14 cellular contexts compared by ENCODE assay signal in the genomic region with DNA sequence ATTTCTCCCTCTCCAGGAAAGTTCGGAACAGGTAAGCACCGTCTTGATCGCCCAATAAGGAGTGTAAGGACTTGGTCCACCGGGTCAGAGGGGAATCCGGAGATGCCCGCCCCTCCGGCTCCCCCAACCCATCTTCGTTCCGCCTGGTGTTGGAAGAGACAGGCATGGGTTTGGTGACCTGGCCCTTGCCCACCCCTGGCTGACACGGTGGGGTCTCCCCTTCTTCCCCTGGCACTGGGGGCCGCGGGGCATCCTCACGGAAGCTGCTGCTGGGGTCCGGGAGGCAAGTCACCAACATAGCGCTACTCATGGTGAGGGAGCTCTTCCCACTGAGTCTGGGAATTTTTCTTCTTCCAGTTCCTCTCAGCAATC. TPM values are rescaled to one million over a fixed set of nuclear protein-coding genes. Genes with fewer than 3 reads are reported as not detected.
DNase-seq lines count a peak whose midpoint lies in the region; ATAC-seq, FAIRE-seq and TF ChIP-seq lines count a peak whose summit lies in the region.
"Had no signal": no experiment of that assay in that cellular context is flagged by ENCODE, and none has a peak within 500 bp of the region (broad histone marks: within the 10 kb centered on the region; RNA-seq: fewer than 3 reads in every experiment).

No MANE protein-coding gene starts in this region.

- no peak overlapping the region for H3K23ac ChIP-seq in mesendoderm (ENCODE audit: low read length)

- in situ Hi-C loops in HepG2 (cut with HindIII; ENCODE audit: extremely low pct_ligation_motif_present, low pct_unique_long_range_greater_than_20kb) (loop anchor here (5.0 kb wide), 2 partner anchors 234 to 429 kb away; no protein-coding TSS in a partner anchor), transverse colon (cut with MboI; ENCODE audit: low pct_ligation_motif_present in 1 of 4, low pct_unique_long_range_greater_than_20kb in 1 of 4, low sequenced_read_pairs in 3 of 4) (loop anchor here (10.0 to 25.0 kb wide), 6 partner anchors 143 to 604 kb away; no protein-coding TSS in a partner anchor)

- CTCF ChIA-PET in HepG2 (lab: Yijun Ruan, JAX; ENCODE audit: low intra/inter-chr PET ratio, low total read pairs) = no interaction called here

- H3K27me3 ChIP-seq in HepG2 (ENCODE audit: control insufficient read depth in 1 of 2, insufficient read depth in 2 of 2, low read length in 2 of 2) (no peaks in the 10 kb centered on the region; a peak in 1 of 5 replicates), right lobe of liver (no peaks in the 10 kb centered on the region), colonic mucosa (no peaks in the 10 kb centered on the region), mesendoderm (ENCODE audit: insufficient read depth, low read length, poor library complexity) (no peaks in the 10 kb centered on the region), transverse colon (no peaks in the 10 kb centered on the region)
- H3K27me3 ChIP-seq: neutrophil had no signal

- no peak overlapping the region for H3K4ac ChIP-seq in mesendoderm (ENCODE audit: low read depth, low read length)

- peaks cover 15 to 22% of the 10 kb centered on the region in 2 experiments for H3K36me3 ChIP-seq in HepG2 (replicated peaks in 1 of 2; ENCODE audit: control insufficient read depth in 1 of 2, insufficient read depth in 2 of 2, low read length in 2 of 2)
- H3K36me3 ChIP-seq in right lobe of liver = no peaks in the 10 kb centered on the region
- no peaks in the 10 kb centered on the region for H3K36me3 ChIP-seq in colonic mucosa
- peaks cover 7% of the 10 kb centered on the region for H3K36me3 ChIP-seq in mesendoderm (ENCODE audit: control insufficient read depth, insufficient read depth, low read length)
- H3K36me3 ChIP-seq in transverse colon = no peaks in the 10 kb centered on the region
- H3K36me3 ChIP-seq: BLaER1, neutrophil had no signal

- no peak for TF ChIP-seq POLR2A in HepG2 (IDR thresholded peaks at IDR 0.05; ENCODE audit: insufficient read depth in 1 of 2, low read depth in 2 of 2, low read length in 2 of 2)
- no peak for TF ChIP-seq POLR2A in right lobe of liver (IDR thresholded peaks at IDR 0.05)
- TF ChIP-seq POLR2A in transverse colon (IDR thresholded peaks at IDR 0.05) = no peak

- WGBS in HepG2 (ENCODE audit: low lambda C conversion rate) = 1% methylated on average over 7 of the region's 15 CpGs
- 67% methylated on average over 11 of the region's 15 CpGs for WGBS in right lobe of liver (ENCODE audit: insufficient coverage, low coverage, low lambda C conversion rate, missing lambda C conversion rate)
- no CpG with 5 or more reads among the region's 15 CpGs for WGBS in mesendoderm (ENCODE audit: extremely low coverage, insufficient coverage, low lambda C conversion rate)
- WGBS in transverse colon (ENCODE audit: low coverage in 1 of 2), 2 donors = 35 to 67% methylated on average over 3 to 15 of the region's 15 CpGs

- H4K20me1 ChIP-seq in HepG2 (ENCODE audit: insufficient read depth, low read length) = no peaks in the 10 kb centered on the region; the same call in none of the 2 replicates
- H4K20me1 ChIP-seq: BLaER1 had no signal

- H3K27ac ChIP-seq in HepG2 (ENCODE audit: extremely low read length, insufficient read depth, low read length) (peak overlapping the region; percentile 96), right lobe of liver (no peak overlapping the region), colonic mucosa (peak overlapping the region; percentile 45), mesendoderm (ENCODE audit: low read depth, low read length) (no peak overlapping the region), transverse colon (no peak overlapping the region)
- H3K27ac ChIP-seq: BLaER1, neutrophil had no signal

- FAIRE-seq in HepG2 (lab: Jason Lieb, UNC) = no peak

- H3K4me1 ChIP-seq in HepG2 (ENCODE audit: insufficient read depth, low read length) = peaks cover 17% of the 10 kb centered on the region
- peaks cover 0 to 14% (median 0%) of the 10 kb centered on the region in 4 donors for H3K4me1 ChIP-seq in right lobe of liver
- peaks cover 9% of the 10 kb centered on the region for H3K4me1 ChIP-seq in colonic mucosa
- H3K4me1 ChIP-seq in mesendoderm (ENCODE audit: control insufficient read depth, low read depth, low read length) = peaks cover 25% of the 10 kb centered on the region
- H3K4me1 ChIP-seq in transverse colon = peaks cover 7 to 33% (median 21%) of the 10 kb centered on the region in 4 donors

- H3K18ac ChIP-seq in mesendoderm (ENCODE audit: low read length) = peak overlapping the region; percentile 2

- H4K8ac ChIP-seq in mesendoderm (ENCODE audit: low read depth, low read length) = no peak overlapping the region

- H3K79me1 ChIP-seq in mesendoderm (ENCODE audit: low read length) = peaks cover 19% of the 10 kb centered on the region

- TF ChIP-seq RAD21 in HepG2 (CRISPR knock-in tag; IDR thresholded peaks at IDR 0.05) = no peak

- TF ChIP-seq EP300 in HepG2 (IDR thresholded peaks at IDR 0.05; ENCODE audit: low read depth in 2 of 2, low read length in 2 of 2) = no peak
- no peak for TF ChIP-seq EP300 in HepG2 (CRISPR knock-in tag; IDR thresholded peaks at IDR 0.05; ENCODE audit: borderline replicate concordance)
- no peak for TF ChIP-seq EP300 in transverse colon (IDR thresholded peaks at IDR 0.05; ENCODE audit: low read depth)

- H2BK120ac ChIP-seq in mesendoderm (ENCODE audit: low read depth, low read length) = no peak overlapping the region

- no peak for DNase-seq in HepG2 (ENCODE audit: low spot score)
- no peak for DNase-seq in right lobe of liver
- DNase-seq in colonic mucosa = peak; percentile 31
- DNase-seq in mesendoderm = no peak
- DNase-seq in transverse colon = no peak
- no peak for DNase-seq in GOT3 (lab: John Stamatoyannopoulos, UW)
- DNase-seq in stimulated activated CD4-positive, alpha-beta T cell treated with anti-CD3 and anti-CD28 coated beads, Interleukin-2, amount 100 ng/mL, for 48 hours = no peak
- DNase-seq: kidney glomerular epithelial cell, NCI-H1436, T1000 had no signal

- H2AK5ac ChIP-seq in mesendoderm (ENCODE audit: low read length) = no peak overlapping the region

- POLR2A ChIA-PET in HepG2 (lab: Yijun Ruan, JAX) = interaction anchor here (0.6 to 2.9 kb wide), 9 partner anchors 28 to 238 kb away, joined by 3 to 15 read pairs (median 4); no protein-coding TSS in a partner anchor

- H2AFZ ChIP-seq in HepG2 (ENCODE audit: low read length) = no peak overlapping the region

- ATAC-seq in HepG2 (no peak), right lobe of liver (no peak), HG02623 (IDR thresholded peaks at IDR 0.05; ENCODE audit: unreplicated experiment) (no peak)

- H3K4me3 ChIP-seq in HepG2 (replicated peaks in 1 of 3; ENCODE audit: insufficient read depth in 1 of 3, low read depth in 2 of 3, low read length in 3 of 3) (no peak overlapping the region; a peak in 1 of 6 replicates), right lobe of liver (no peak overlapping the region), colonic mucosa (peak overlapping the region; percentile 86), mesendoderm (ENCODE audit: low read length) (no peak overlapping the region), transverse colon (peak overlapping the region in 3 of 4 donors; percentile 86 to 99 (median 92))
- H3K4me3 ChIP-seq: BLaER1, coronary artery had no signal

- no TSS peak for BruUV-seq in HepG2 (replicated peaks; lab: Mats Ljungman, UMichigan)

- H4K5ac ChIP-seq in mesendoderm (ENCODE audit: low read length) = no peak overlapping the region

- H3K9me3 ChIP-seq in HepG2 (ENCODE audit: low read length) (no peaks in the 10 kb centered on the region), right lobe of liver (no peaks in the 10 kb centered on the region), colonic mucosa (no peaks in the 10 kb centered on the region), transverse colon (no peaks in the 10 kb centered on the region)
- H3K9me3 ChIP-seq: BLaER1, neutrophil had no signal

- peak overlapping the region; percentile 82 for H3K56ac ChIP-seq in mesendoderm (ENCODE audit: low read length)

- no peak overlapping the region for H2BK15ac ChIP-seq in mesendoderm (replicated peaks; ENCODE audit: low read depth)

- intact Hi-C loops in HepG2 (cut with micrococcal nuclease; ENCODE audit: unreplicated experiment) (loop anchor here (5.0 to 10.0 kb wide), 2 partner anchors 234 to 397 kb away; no protein-coding TSS in a partner anchor), right lobe of liver (cut with DNase I) (loop anchor here in 1 of 2 donors (5.0 kb wide), 1 partner anchor 101 kb away; no protein-coding TSS in a partner anchor), colonic mucosa (cut with DNase I) (loop anchor here (5.0 kb wide), 2 partner anchors 101 to 271 kb away; no protein-coding TSS in a partner anchor), transverse colon (cut with DNase I; ENCODE audit: low total_unique reads) (no loop called here)

- H3K4me2 ChIP-seq in HepG2 (ENCODE audit: low read depth, low read length) (no peak overlapping the region), mesendoderm (ENCODE audit: low read length) (peak overlapping the region; percentile 74)
- H3K4me2 ChIP-seq: BLaER1 had no signal

- H3K79me2 ChIP-seq in HepG2 (ENCODE audit: insufficient read depth, low read length) (no peaks in the 10 kb centered on the region), mesendoderm (ENCODE audit: control insufficient read depth, insufficient read depth, low read length) (peaks cover 36% of the 10 kb centered on the region)

- no peak for TF ChIP-seq CTCF in HepG2 (CRISPR knock-in tag; IDR thresholded peaks at IDR 0.05)
- TF ChIP-seq CTCF in right lobe of liver (IDR thresholded peaks at IDR 0.05) = no peak
- TF ChIP-seq CTCF in colonic mucosa (IDR thresholded peaks at IDR 0.05) = no peak
- no peak for TF ChIP-seq CTCF in transverse colon (IDR thresholded peaks at IDR 0.05)

- no peak overlapping the region for H3K9ac ChIP-seq in HepG2 (ENCODE audit: insufficient read depth, low read depth, low read length)
- H3K9ac ChIP-seq in colonic mucosa (ENCODE audit: low read depth in 2 of 2, low read length in 2 of 2) = peak overlapping the region in 1 of 2 donors; percentile 46
- H3K9ac ChIP-seq in mesendoderm (ENCODE audit: low read length) = peak overlapping the region; percentile 82
- H3K9ac ChIP-seq: BLaER1 had no signal

- H2BK5ac ChIP-seq in mesendoderm (ENCODE audit: low read length) = no peak overlapping the region

RNA-seq across cellular contexts. Expression of a gene that starts 3.2 kb away (rescaled TPM):
- 53.8 and 58.6 TPM in 2 replicates for total RNA-seq in HepG2 (2016; rRNA removed; fragmentation: Illumina TruSeq; extraction: Trizol)
- 12.0 and 13.7 TPM in 2 replicates for total RNA-seq in HepG2 (2016; cell fraction: cytosol; rRNA removed; fragmentation: Illumina TruSeq; extraction: Trizol; ENCODE audit: low read depth)
- total RNA-seq in HepG2 (2016; cell fraction: insoluble cytoplasmic fraction; rRNA removed; fragmentation: Illumina TruSeq; extraction: Trizol) = 45.1 and 59.6 TPM in 2 replicates
- total RNA-seq in HepG2 (2016; cell fraction: membrane; rRNA removed; fragmentation: Illumina TruSeq; extraction: Trizol) = 27.0 and 28.7 TPM in 2 replicates
- 79.3 and 81.9 TPM in 2 replicates for total RNA-seq in HepG2 (2016; cell fraction: nucleus; rRNA removed; fragmentation: Illumina TruSeq; extraction: Trizol)
- polyA plus RNA-seq in HepG2 (2011; rRNA removed) = 55.0 and 63.4 TPM in 2 replicates
- polyA plus RNA-seq in HepG2 (2011; cell fraction: cytosol; rRNA removed) = 29.9 and 39.9 TPM in 2 replicates
- 126 and 210 TPM in 2 replicates for polyA plus RNA-seq in HepG2 (2011; cell fraction: nucleus; rRNA removed)
- 55.5 and 56.3 TPM in 2 replicates for polyA plus RNA-seq in HepG2 (2012)
- polyA plus RNA-seq in HepG2 (2016; cell fraction: cytosol; fragmentation: Illumina TruSeq; extraction: Trizol; ENCODE audit: low read depth) = 2.0 and 2.2 TPM in 2 replicates
- 34.3 and 44.8 TPM in 2 replicates for polyA plus RNA-seq in HepG2 (2016; cell fraction: insoluble cytoplasmic fraction; fragmentation: Illumina TruSeq; extraction: Trizol; ENCODE audit: low read depth)
- polyA plus RNA-seq in HepG2 (2016; cell fraction: membrane; fragmentation: Illumina TruSeq; extraction: Trizol; ENCODE audit: low read depth) = 9.2 and 9.3 TPM in 2 replicates
- 115 and 117 TPM in 2 replicates for polyA plus RNA-seq in HepG2 (2016; cell fraction: nucleus; fragmentation: Illumina TruSeq; extraction: Trizol; ENCODE audit: insufficient read depth, low read depth)
- polyA minus RNA-seq in HepG2 (2011; rRNA and poly(A)+ RNA removed; ENCODE audit: low replicate concordance) = 0.09 and 105 TPM in 2 replicates
- 43.2 and 45.6 TPM in 2 replicates for polyA minus RNA-seq in HepG2 (2011; cell fraction: cytosol; rRNA and poly(A)+ RNA removed)
- polyA minus RNA-seq in HepG2 (2011; cell fraction: nucleus; rRNA and poly(A)+ RNA removed) = 175 and 211 TPM in 2 replicates
- total RNA-seq in right lobe of liver = 1 to 10 TPM; 1.0 to 2.4 (median 2.0) TPM
- total RNA-seq in colonic mucosa = 10 to 100 TPM; 38.0 to 41.6 TPM
- 28.1 TPM for polyA plus RNA-seq in mesendoderm (2013, experiment 1 of 2)
- 28.5 TPM for polyA plus RNA-seq in mesendoderm (2013, experiment 2 of 2)
- 10 to 100 TPM; 17.6 to 87.6 (median 23.8) TPM for total RNA-seq in transverse colon

Comparison
In these comparisons a context has a peak if more than half of its experiments do, and no peak if none do; other contexts are left out.
1. H3K27ac ChIP-seq: peak in HepG2 (single experiment) and colonic mucosa (single experiment); none in right lobe of liver (0 of 3), mesendoderm (single experiment) and transverse colon (0 of 4).
2. H3K4me3 ChIP-seq: peak in colonic mucosa (single experiment) and transverse colon (3 of 4); none in HepG2 (0 of 3), right lobe of liver (0 of 3) and mesendoderm (single experiment).